17 cellular contexts compared by ENCODE assay signal in genomic region chr20:50471231-50471630, GRCh38. TPM values are rescaled to one million over a fixed set of nuclear protein-coding genes. Genes with fewer than 3 reads are reported as not detected.
DNase-seq lines count a peak whose midpoint lies in the region; ATAC-seq, FAIRE-seq and TF ChIP-seq lines count a peak whose summit lies in the region.
"Had no signal": no experiment of that assay in that cellular context is flagged by ENCODE, and none has a peak within 500 bp of the region (broad histone marks: within the 10 kb centered on the region; RNA-seq: fewer than 3 reads in every experiment).

No MANE protein-coding gene starts in this region.

- H3K27ac ChIP-seq in HepG2 (ENCODE audit: extremely low read length, insufficient read depth, low read length) (no peak overlapping the region), RWPE1 (no peak overlapping the region), caudate nucleus (ENCODE audit: low read depth, low read length) (no peak overlapping the region)
- H3K27ac ChIP-seq: epithelial cell of prostate, right atrium auricular region, thoracic aorta had no signal

- no peaks in the 10 kb centered on the region for H3K79me2 ChIP-seq in HepG2 (ENCODE audit: insufficient read depth, low read length)

- H3K36me3 ChIP-seq in HepG2 (replicated peaks in 1 of 2; ENCODE audit: control insufficient read depth in 1 of 2, insufficient read depth in 2 of 2, low read length in 2 of 2), result no peaks in the 10 kb centered on the region
- H3K36me3 ChIP-seq: BLaER1 treated with 17β-estradiol and CSF1 and Interleukin-3, amounts not matched to agents 10 nM and 100 nM; right atrium auricular region; thoracic aorta had no signal

- TF ChIP-seq EP300 in HepG2 (IDR thresholded peaks at IDR 0.05; ENCODE audit: low read depth in 2 of 2, low read length in 2 of 2) (no peak), HepG2 (CRISPR knock-in tag; IDR thresholded peaks at IDR 0.05; ENCODE audit: borderline replicate concordance) (no peak)

- no peak for ATAC-seq in HepG2
- ATAC-seq in GM21381 (IDR thresholded peaks at IDR 0.05; ENCODE audit: unreplicated experiment), result no peak

- TF ChIP-seq RAD21 in HepG2 (CRISPR knock-in tag; IDR thresholded peaks at IDR 0.05), result no peak

- no peak overlapping the region for H2AFZ ChIP-seq in HepG2 (ENCODE audit: low read length)

- WGBS in HepG2 (ENCODE audit: low lambda C conversion rate), result 5% methylated on average over 1 of the region's 1 CpG

- DNase-seq in DMS 273 (lab: John Stamatoyannopoulos, UW; ENCODE audit: unreplicated experiment), result peak; percentile 59
- DNase-seq in DMS 273 treated with DMSO at 0.1 percent for 48 hours (lab: John Stamatoyannopoulos, UW), result no peak
- DNase-seq in ELR (ENCODE audit: low read depth), result peak; percentile 35
- DNase-seq in RPMI8226, result peak; percentile 25
- no peak for DNase-seq in HepG2 (ENCODE audit: low spot score)
- no peak for DNase-seq in RWPE1 (ENCODE audit: low spot score)
- DNase-seq in caudate nucleus (lab: John Stamatoyannopoulos, UW), result no peak
- DNase-seq: 8988T; mesenchymal stem cell; stimulated activated CD4-positive, alpha-beta T cell treated with anti-CD3 and anti-CD28 coated beads, Interleukin-2, amount 100 ng/mL, for 24 hours had no signal

- no peak overlapping the region for H3K4me3 ChIP-seq in HepG2 (replicated peaks in 1 of 3; ENCODE audit: insufficient read depth in 1 of 3, low read depth in 2 of 3, low read length in 3 of 3)
- H3K4me3 ChIP-seq: BLaER1 treated with 17β-estradiol and CSF1 and Interleukin-3, amounts not matched to agents 10 nM and 100 nM; GM12878; right atrium auricular region; thoracic aorta had no signal

- TF ChIP-seq POLR2A in HepG2 (IDR thresholded peaks at IDR 0.05; ENCODE audit: insufficient read depth in 1 of 2, low read depth in 2 of 2, low read length in 2 of 2), result no peak

- FAIRE-seq in HepG2 (lab: Jason Lieb, UNC), result no peak
- FAIRE-seq: GM12878, H54 had no signal

- no peaks in the 10 kb centered on the region for H3K27me3 ChIP-seq in HepG2 (ENCODE audit: control insufficient read depth in 1 of 2, insufficient read depth in 2 of 2, low read length in 2 of 2)
- H3K27me3 ChIP-seq: BLaER1 treated with 17β-estradiol and CSF1 and Interleukin-3, amounts not matched to agents 10 nM and 100 nM; right atrium auricular region had no signal

- H4K20me1 ChIP-seq in HepG2 (ENCODE audit: insufficient read depth, low read length), result no peaks in the 10 kb centered on the region
- H4K20me1 ChIP-seq: BLaER1 treated with 17β-estradiol and CSF1 and Interleukin-3, amounts not matched to agents 10 nM and 100 nM had no signal

- intact Hi-C loops in HepG2 (cut with micrococcal nuclease; ENCODE audit: unreplicated experiment), result no loop called here

- CTCF ChIA-PET in HepG2 (lab: Yijun Ruan, JAX; ENCODE audit: low intra/inter-chr PET ratio, low total read pairs), result no interaction called here
- CTCF ChIA-PET in RWPE1 (lab: Yijun Ruan, JAX), result interaction anchor here (0.6 to 0.7 kb wide), 4 partner anchors 22 to 175 kb away, joined by 3 to 4 read pairs (median 3); no protein-coding TSS in a partner anchor

- H3K9ac ChIP-seq in HepG2 (ENCODE audit: insufficient read depth, low read depth, low read length), result no peak overlapping the region
- H3K9ac ChIP-seq: BLaER1 treated with 17β-estradiol and CSF1 and Interleukin-3, amounts not matched to agents 10 nM and 100 nM had no signal

- BruUV-seq in HepG2 (replicated peaks; lab: Mats Ljungman, UMichigan), result no TSS peak

- no peaks in the 10 kb centered on the region for H3K9me3 ChIP-seq in HepG2 (ENCODE audit: low read length)
- H3K9me3 ChIP-seq: right atrium auricular region, thoracic aorta had no signal

- peaks cover 61% of the 10 kb centered on the region for H3K4me1 ChIP-seq in HepG2 (ENCODE audit: insufficient read depth, low read length)

- TF ChIP-seq CTCF in HepG2 (CRISPR knock-in tag; IDR thresholded peaks at IDR 0.05) (no peak), RWPE1 (conservative IDR thresholded peaks at IDR 0.05; ENCODE audit: low read depth) (no peak)

- in situ Hi-C loops in HepG2 (cut with HindIII; ENCODE audit: extremely low pct_ligation_motif_present, low pct_unique_long_range_greater_than_20kb), result no loop called here

- H3K4me2 ChIP-seq in HepG2 (ENCODE audit: low read depth, low read length), result no peak overlapping the region

- POLR2A ChIA-PET in HepG2 (lab: Yijun Ruan, JAX) (interaction anchor here (1.6 to 1.9 kb wide), 2 partner anchors 12 to 282 kb away, joined by 4 to 5 read pairs; no protein-coding TSS in a partner anchor), RWPE1 (lab: Yijun Ruan, JAX; ENCODE audit: low non-redundant PET) (no interaction called here)

TF ChIP-seq in HepG2, 621 proteins besides CTCF, POLR2A, EP300 and RAD21:
- peak; percentile 79 for TF ChIP-seq ZNF7 (CRISPR knock-in tag; IDR thresholded peaks at IDR 0.05)
- TF ChIP-seq, protein P1, sequence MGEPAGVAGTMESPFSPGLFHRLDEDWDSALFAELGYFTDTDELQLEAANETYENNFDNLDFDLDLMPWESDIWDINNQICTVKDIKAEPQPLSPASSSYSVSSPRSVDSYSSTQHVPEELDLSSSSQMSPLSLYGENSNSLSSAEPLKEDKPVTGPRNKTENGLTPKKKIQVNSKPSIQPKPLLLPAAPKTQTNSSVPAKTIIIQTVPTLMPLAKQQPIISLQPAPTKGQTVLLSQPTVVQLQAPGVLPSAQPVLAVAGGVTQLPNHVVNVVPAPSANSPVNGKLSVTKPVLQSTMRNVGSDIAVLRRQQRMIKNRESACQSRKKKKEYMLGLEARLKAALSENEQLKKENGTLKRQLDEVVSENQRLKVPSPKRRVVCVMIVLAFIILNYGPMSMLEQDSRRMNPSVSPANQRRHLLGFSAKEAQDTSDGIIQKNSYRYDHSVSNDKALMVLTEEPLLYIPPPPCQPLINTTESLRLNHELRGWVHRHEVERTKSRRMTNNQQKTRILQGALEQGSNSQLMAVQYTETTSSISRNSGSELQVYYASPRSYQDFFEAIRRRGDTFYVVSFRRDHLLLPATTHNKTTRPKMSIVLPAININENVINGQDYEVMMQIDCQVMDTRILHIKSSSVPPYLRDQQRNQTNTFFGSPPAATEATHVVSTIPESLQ (CRISPR knock-in tag; conservative IDR thresholded peaks at IDR 0.05), result no peak

RNA-seq across cellular contexts. Expression of gene PTPN1, which starts 39.0 kb away (rescaled TPM):
- 33.3 and 37.2 TPM in 2 replicates for total RNA-seq in HepG2 (2016; rRNA removed; fragmentation: Illumina TruSeq; extraction: Trizol)
- total RNA-seq in HepG2 (2016; cell fraction: cytosol; rRNA removed; fragmentation: Illumina TruSeq; extraction: Trizol; ENCODE audit: low read depth), result 4.1 and 4.3 TPM in 2 replicates
- total RNA-seq in HepG2 (2016; cell fraction: insoluble cytoplasmic fraction; rRNA removed; fragmentation: Illumina TruSeq; extraction: Trizol), result 31.0 and 34.8 TPM in 2 replicates
- total RNA-seq in HepG2 (2016; cell fraction: membrane; rRNA removed; fragmentation: Illumina TruSeq; extraction: Trizol), result 16.1 and 17.5 TPM in 2 replicates
- 22.9 and 26.4 TPM in 2 replicates for total RNA-seq in HepG2 (2016; cell fraction: nucleus; rRNA removed; fragmentation: Illumina TruSeq; extraction: Trizol)
- 16.8 and 17.7 TPM in 2 replicates for polyA plus RNA-seq in HepG2 (2011; rRNA removed)
- 14.7 and 18.4 TPM in 2 replicates for polyA plus RNA-seq in HepG2 (2011; cell fraction: cytosol; rRNA removed)
- polyA plus RNA-seq in HepG2 (2011; cell fraction: nucleus; rRNA removed), result 21.4 and 23.7 TPM in 2 replicates
- 20.9 and 24.3 TPM in 2 replicates for polyA plus RNA-seq in HepG2 (2012)
- polyA plus RNA-seq in HepG2 (2016; cell fraction: cytosol; fragmentation: Illumina TruSeq; extraction: Trizol; ENCODE audit: low read depth), result 2.4 and 2.5 TPM in 2 replicates
- polyA plus RNA-seq in HepG2 (2016; cell fraction: insoluble cytoplasmic fraction; fragmentation: Illumina TruSeq; extraction: Trizol; ENCODE audit: low read depth), result 33.0 and 39.3 TPM in 2 replicates
- 9.4 and 10.0 TPM in 2 replicates for polyA plus RNA-seq in HepG2 (2016; cell fraction: membrane; fragmentation: Illumina TruSeq; extraction: Trizol; ENCODE audit: low read depth)
- polyA plus RNA-seq in HepG2 (2016; cell fraction: nucleus; fragmentation: Illumina TruSeq; extraction: Trizol; ENCODE audit: insufficient read depth, low read depth), result 31.1 and 31.8 TPM in 2 replicates
- polyA minus RNA-seq in HepG2 (2011; rRNA and poly(A)+ RNA removed; ENCODE audit: low replicate concordance), result 27.4 and 30.1 TPM in 2 replicates
- 12.4 and 15.0 TPM in 2 replicates for polyA minus RNA-seq in HepG2 (2011; cell fraction: cytosol; rRNA and poly(A)+ RNA removed)
- polyA minus RNA-seq in HepG2 (2011; cell fraction: nucleus; rRNA and poly(A)+ RNA removed), result 23.0 and 24.9 TPM in 2 replicates

Comparison
In these comparisons a context has a peak if more than half of its experiments do, and no peak if none do; other contexts are left out.
1. DNase-seq: peak in DMS 273 (single experiment), ELR (single experiment) and RPMI8226 (single experiment); none in DMS 273 treated with DMSO at 0.1 percent for 48 hours (single experiment), HepG2 (single experiment), RWPE1 (single experiment) and caudate nucleus (0 of 61).